Comparison of ENCODE assay signal across 8 cellular contexts in genomic region chrX:46978341-46979291, GRCh38.
A peak's percentile ranks its signal among the peaks of the same experiment; 100 is the strongest.
DNase-seq lines count a peak whose midpoint lies in the region; ATAC-seq and TF ChIP-seq lines count a peak whose summit lies in the region.

No MANE protein-coding gene starts in this region.

- H3K4me3 ChIP-seq in Loucy (ENCODE audit: low read length, poor library complexity, severe bottlenecking) (no peak overlapping the region), SK-N-SH (ENCODE audit: low read depth in 2 of 2, low read length in 1 of 2) (peak overlapping the region in 1 of 2 experiments; percentile 30; a peak in 1 of 4 replicates), gastrocnemius medialis (no peak overlapping the region)

- TF ChIP-seq CTCF in Loucy (conservative IDR thresholded peaks at IDR 0.05; ENCODE audit: low read length), result peak; percentile 64
- TF ChIP-seq CTCF in SK-N-SH (IDR thresholded peaks at IDR 0.05), result peak; percentile 87
- TF ChIP-seq CTCF in gastrocnemius medialis (IDR thresholded peaks at IDR 0.05 in 4 of 5, conservative IDR thresholded peaks at IDR 0.05 in 1 of 5), result peak; percentile 16 to 60 (median 38)

- in situ Hi-C loops in gastrocnemius medialis (cut with MboI; ENCODE audit: low sequenced_read_pairs in 4 of 4), result no loop called here

- TF ChIP-seq RAD21 in SK-N-SH (IDR thresholded peaks at IDR 0.05; ENCODE audit: low read length), result peak; percentile 63

- TF ChIP-seq EP300 in SK-N-SH (IDR thresholded peaks at IDR 0.05; ENCODE audit: borderline replicate concordance in 1 of 2, low read depth in 1 of 2, low read length in 1 of 2), result no peak

- H2AFZ ChIP-seq in Loucy (ENCODE audit: low read length) (no peak overlapping the region), SK-N-SH (ENCODE audit: low read depth) (no peak overlapping the region)

- CTCF ChIA-PET in SK-N-SH (lab: Yijun Ruan, JAX), result interaction anchor here (0.6 to 2.7 kb wide), 7 partner anchors 12 to 115 kb away, joined by 3 to 12 read pairs (median 4); no protein-coding TSS in a partner anchor

- intact Hi-C loops in cardiac septum (cut with DNase I) (loop anchor here (5.0 kb wide), 1 partner anchor 76 kb away; no protein-coding TSS in a partner anchor), gastrocnemius medialis (cut with DNase I; ENCODE audit: low total_unique reads) (loop anchor here (1.0 to 2.0 kb wide), 2 partner anchors 74 to 219 kb away; partner anchors contain the start of gene SLC9A7)

- DNase-seq in SIG-M5 treated with dmso at 0.1 percent for 504 hours (lab: John Stamatoyannopoulos, UW; ENCODE audit: unreplicated experiment) (peak; percentile 50), SIG-M5 (lab: John Stamatoyannopoulos, UW) (no peak), SK-N-SH (peak; percentile 42), cardiac septum (ENCODE audit: low spot score) (peak; percentile 85), gastrocnemius medialis (peak in 1 of 2 donors; percentile 16)
- DNase-seq in activated naive CD4-positive, alpha-beta T cell treated with Interleukin-2 at 50 U/mL for 16 hours, result peak; percentile 72

- H3K79me2 ChIP-seq in Loucy (ENCODE audit: insufficient read depth, low read length) (peaks cover 13% of the 10 kb centered on the region), SK-N-SH (ENCODE audit: insufficient read depth) (peaks cover 51% of the 10 kb centered on the region)

- no peak for TF ChIP-seq POLR2A in gastrocnemius medialis (IDR thresholded peaks at IDR 0.05)

- no peak overlapping the region for H3K4me2 ChIP-seq in Loucy (ENCODE audit: low read depth, low read length, poor library complexity, severe bottlenecking)
- peak overlapping the region; percentile 45; the same call in 1 of the 2 replicates for H3K4me2 ChIP-seq in SK-N-SH

- H3K36me3 ChIP-seq in Loucy (ENCODE audit: insufficient read depth, low read length), result no peaks in the 10 kb centered on the region
- no peaks in the 10 kb centered on the region for H3K36me3 ChIP-seq in SK-N-SH (replicated peaks in 1 of 2; ENCODE audit: control insufficient read depth in 1 of 2, insufficient read depth in 2 of 2, low read length in 1 of 2)
- H3K36me3 ChIP-seq in gastrocnemius medialis, result no peaks in the 10 kb centered on the region

- H4K20me1 ChIP-seq in Loucy (ENCODE audit: insufficient read depth, low read length, poor library complexity, severe bottlenecking) (no peaks in the 10 kb centered on the region), SK-N-SH (ENCODE audit: insufficient read depth) (no peaks in the 10 kb centered on the region)

- H3K9ac ChIP-seq in Loucy (ENCODE audit: low read depth, low read length, poor library complexity, severe bottlenecking) (no peak overlapping the region), SK-N-SH (peak overlapping the region; percentile 65; the same call in 1 of the 2 replicates)

- H3K27ac ChIP-seq in SK-N-SH (ENCODE audit: low read depth in 2 of 2, low read length in 1 of 2), result peak overlapping the region; percentile 64 to 99; a peak in 3 of 4 replicates
- no peak overlapping the region for H3K27ac ChIP-seq in gastrocnemius medialis

- H3K9me2 ChIP-seq in Loucy (replicated peaks; ENCODE audit: low read depth, low read length) (no peaks in the 10 kb centered on the region), SK-N-SH (no peaks in the 10 kb centered on the region)

- H3F3A ChIP-seq in Loucy (ENCODE audit: low read depth), result no peaks in the 10 kb centered on the region
- H3F3A ChIP-seq in SK-N-SH (replicated peaks; ENCODE audit: insufficient read depth), result peaks cover 21% of the 10 kb centered on the region

- 41% methylated on average over 8 of the region's 8 CpGs for WGBS in SK-N-SH (ENCODE audit: low lambda C conversion rate)

- H3K4me1 ChIP-seq in Loucy (ENCODE audit: insufficient read depth, low read length, poor library complexity, severe bottlenecking) (no peaks in the 10 kb centered on the region), SK-N-SH (ENCODE audit: control insufficient read depth in 1 of 2, insufficient read depth in 2 of 2, low read depth in 1 of 2, low read length in 1 of 2) (peaks cover 0 to 6% of the 10 kb centered on the region in 2 experiments; a peak in 2 of 4 replicates), gastrocnemius medialis (no peaks in the 10 kb centered on the region)

- no peaks in the 10 kb centered on the region for H3K27me3 ChIP-seq in Loucy (ENCODE audit: insufficient read depth, low read length, poor library complexity, severe bottlenecking)
- H3K27me3 ChIP-seq in SK-N-SH (ENCODE audit: insufficient read depth), result no peaks in the 10 kb centered on the region; the same call in 1 of the 2 replicates
- no peaks in the 10 kb centered on the region for H3K27me3 ChIP-seq in gastrocnemius medialis

- POLR2A ChIA-PET in SK-N-SH (lab: Yijun Ruan, JAX), result interaction anchor here (0.8 kb wide), 1 partner anchor 151 kb away, joined by 4 read pairs; no protein-coding TSS in a partner anchor

- H3K9me3 ChIP-seq in Loucy (ENCODE audit: insufficient read depth, low read depth, low read length) (no peaks in the 10 kb centered on the region), SK-N-SH (no peaks in the 10 kb centered on the region), gastrocnemius medialis (peaks cover 0 to 4% (median 0%) of the 10 kb centered on the region in 3 donors)

- ATAC-seq in gastrocnemius medialis, result peak in 1 of 2 donors; percentile 41
- ATAC-seq in HG03460 (IDR thresholded peaks at IDR 0.05; ENCODE audit: unreplicated experiment), result no peak

TF ChIP-seq in SK-N-SH, 30 proteins besides CTCF, POLR2A, EP300 and RAD21 (continues in another document):
- TF ChIP-seq MEF2A (IDR thresholded peaks at IDR 0.05; ENCODE audit: borderline replicate concordance, low read depth) (no peak), RXRA (IDR thresholded peaks at IDR 0.05; ENCODE audit: borderline replicate concordance, low read depth) (no peak), ZBTB33 (IDR thresholded peaks at IDR 0.05; ENCODE audit: borderline replicate concordance, low read depth) (no peak), PBX3 (IDR thresholded peaks at IDR 0.05) (no peak), REST (IDR thresholded peaks at IDR 0.05; ENCODE audit: low read depth, low read length) (no peak), CHD2 (IDR thresholded peaks at IDR 0.05; ENCODE audit: low read length, partially characterized antibody) (no peak), RCOR1 (IDR thresholded peaks at IDR 0.05; ENCODE audit: low read length) (peak; percentile 50), NFIC (IDR thresholded peaks at IDR 0.05; ENCODE audit: borderline replicate concordance) (no peak), IRF3 (IDR thresholded peaks at IDR 0.05; ENCODE audit: low read depth, low read length) (no peak)

Comparison
In these comparisons a context has a peak if more than half of its experiments do, and no peak if none do; other contexts are left out.
1. H3K27ac ChIP-seq: peak in SK-N-SH (2 of 2); none in gastrocnemius medialis (0 of 4).
2. Peak in every context shown above with its lines, with median percentiles within 50 percentile points of each other: CTCF ChIP-seq.